ENCODE assay signal across 1 cellular context in the genomic region with DNA sequence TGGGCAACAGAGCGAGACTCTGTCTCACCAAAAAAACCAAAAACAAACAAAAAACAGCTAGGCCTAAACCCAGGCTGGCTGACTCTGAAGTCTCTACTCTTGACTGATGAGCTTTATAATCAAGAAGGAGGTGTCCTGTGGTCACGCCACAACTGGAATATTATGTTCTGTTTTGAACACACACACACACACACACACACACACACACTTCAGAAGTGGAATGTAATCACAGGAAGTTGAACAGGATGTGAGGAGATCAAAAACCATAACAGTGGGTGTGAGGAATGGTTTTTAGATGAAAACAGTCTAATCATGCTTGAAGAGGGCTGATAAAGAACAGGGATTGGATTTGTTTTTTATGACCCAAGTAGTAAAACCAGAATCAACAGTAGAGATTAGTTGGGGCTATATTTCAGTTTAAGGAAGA.
TF ChIP-seq lines count a peak whose summit lies in the region.

No MANE protein-coding gene starts in this region.

TF ChIP-seq in K562, 482 proteins besides CTCF, POLR2A, EP300 and RAD21 (continued from another document and continues in another):
- TF ChIP-seq, protein P1, sequence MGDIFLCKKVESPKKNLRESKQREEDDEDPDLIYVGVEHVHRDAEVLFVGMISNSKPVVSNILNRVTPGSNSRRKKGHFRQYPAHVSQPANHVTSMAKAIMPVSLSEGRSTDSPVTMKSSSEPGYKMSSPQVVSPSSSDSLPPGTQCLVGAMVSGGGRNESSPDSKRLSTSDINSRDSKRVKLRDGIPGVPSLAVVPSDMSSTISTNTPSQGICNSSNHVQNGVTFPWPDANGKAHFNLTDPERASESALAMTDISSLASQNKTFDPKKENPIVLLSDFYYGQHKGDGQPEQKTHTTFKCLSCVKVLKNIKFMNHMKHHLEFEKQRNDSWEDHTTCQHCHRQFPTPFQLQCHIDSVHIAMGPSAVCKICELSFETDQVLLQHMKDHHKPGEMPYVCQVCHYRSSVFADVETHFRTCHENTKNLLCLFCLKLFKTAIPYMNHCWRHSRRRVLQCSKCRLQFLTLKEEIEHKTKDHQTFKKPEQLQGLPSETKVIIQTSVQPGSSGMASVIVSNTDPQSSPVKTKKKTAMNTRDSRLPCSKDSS (IDR thresholded peaks at IDR 0.05; ENCODE audit: low read depth, partially characterized antibody) = no peak
- TF ChIP-seq KLF13 (tag; IDR thresholded peaks at IDR 0.05; ENCODE audit: borderline replicate concordance, low read depth) = no peak
- TF ChIP-seq PML (IDR thresholded peaks at IDR 0.05; ENCODE audit: low read length) = no peak
- TF ChIP-seq, protein P2, sequence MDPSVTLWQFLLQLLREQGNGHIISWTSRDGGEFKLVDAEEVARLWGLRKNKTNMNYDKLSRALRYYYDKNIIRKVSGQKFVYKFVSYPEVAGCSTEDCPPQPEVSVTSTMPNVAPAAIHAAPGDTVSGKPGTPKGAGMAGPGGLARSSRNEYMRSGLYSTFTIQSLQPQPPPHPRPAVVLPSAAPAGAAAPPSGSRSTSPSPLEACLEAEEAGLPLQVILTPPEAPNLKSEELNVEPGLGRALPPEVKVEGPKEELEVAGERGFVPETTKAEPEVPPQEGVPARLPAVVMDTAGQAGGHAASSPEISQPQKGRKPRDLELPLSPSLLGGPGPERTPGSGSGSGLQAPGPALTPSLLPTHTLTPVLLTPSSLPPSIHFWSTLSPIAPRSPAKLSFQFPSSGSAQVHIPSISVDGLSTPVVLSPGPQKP (CRISPR knock-in tag; IDR thresholded peaks at IDR 0.05) = no peak
- TF ChIP-seq NFATC3 (IDR thresholded peaks at IDR 0.05) = no peak
- no peak for TF ChIP-seq ZNF384 (IDR thresholded peaks at IDR 0.05; ENCODE audit: low read depth, low read length)
- no peak for TF ChIP-seq HNRNPLL (IDR thresholded peaks at IDR 0.05; ENCODE audit: low read depth, low read length, poor library complexity, severe bottlenecking)
- TF ChIP-seq DMBX1 (CRISPR knock-in tag; IDR thresholded peaks at IDR 0.05; ENCODE audit: borderline replicate concordance) = 0 out of 2 replicates have a peak, but pooled peaks have one; percentile 68
- TF ChIP-seq ZNF444 (CRISPR knock-in tag; IDR thresholded peaks at IDR 0.05) = no peak
- no peak for TF ChIP-seq ESRRB (CRISPR knock-in tag; IDR thresholded peaks at IDR 0.05; ENCODE audit: borderline replicate concordance)
- TF ChIP-seq, protein P3, sequence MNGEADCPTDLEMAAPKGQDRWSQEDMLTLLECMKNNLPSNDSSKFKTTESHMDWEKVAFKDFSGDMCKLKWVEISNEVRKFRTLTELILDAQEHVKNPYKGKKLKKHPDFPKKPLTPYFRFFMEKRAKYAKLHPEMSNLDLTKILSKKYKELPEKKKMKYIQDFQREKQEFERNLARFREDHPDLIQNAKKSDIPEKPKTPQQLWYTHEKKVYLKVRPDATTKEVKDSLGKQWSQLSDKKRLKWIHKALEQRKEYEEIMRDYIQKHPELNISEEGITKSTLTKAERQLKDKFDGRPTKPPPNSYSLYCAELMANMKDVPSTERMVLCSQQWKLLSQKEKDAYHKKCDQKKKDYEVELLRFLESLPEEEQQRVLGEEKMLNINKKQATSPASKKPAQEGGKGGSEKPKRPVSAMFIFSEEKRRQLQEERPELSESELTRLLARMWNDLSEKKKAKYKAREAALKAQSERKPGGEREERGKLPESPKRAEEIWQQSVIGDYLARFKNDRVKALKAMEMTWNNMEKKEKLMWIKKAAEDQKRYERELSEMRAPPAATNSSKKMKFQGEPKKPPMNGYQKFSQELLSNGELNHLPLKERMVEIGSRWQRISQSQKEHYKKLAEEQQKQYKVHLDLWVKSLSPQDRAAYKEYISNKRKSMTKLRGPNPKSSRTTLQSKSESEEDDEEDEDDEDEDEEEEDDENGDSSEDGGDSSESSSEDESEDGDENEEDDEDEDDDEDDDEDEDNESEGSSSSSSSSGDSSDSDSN (IDR thresholded peaks at IDR 0.05; ENCODE audit: borderline replicate concordance in 1 of 2, low read depth in 2 of 2, low read length in 2 of 2) = no peak
- TF ChIP-seq, protein P4, sequence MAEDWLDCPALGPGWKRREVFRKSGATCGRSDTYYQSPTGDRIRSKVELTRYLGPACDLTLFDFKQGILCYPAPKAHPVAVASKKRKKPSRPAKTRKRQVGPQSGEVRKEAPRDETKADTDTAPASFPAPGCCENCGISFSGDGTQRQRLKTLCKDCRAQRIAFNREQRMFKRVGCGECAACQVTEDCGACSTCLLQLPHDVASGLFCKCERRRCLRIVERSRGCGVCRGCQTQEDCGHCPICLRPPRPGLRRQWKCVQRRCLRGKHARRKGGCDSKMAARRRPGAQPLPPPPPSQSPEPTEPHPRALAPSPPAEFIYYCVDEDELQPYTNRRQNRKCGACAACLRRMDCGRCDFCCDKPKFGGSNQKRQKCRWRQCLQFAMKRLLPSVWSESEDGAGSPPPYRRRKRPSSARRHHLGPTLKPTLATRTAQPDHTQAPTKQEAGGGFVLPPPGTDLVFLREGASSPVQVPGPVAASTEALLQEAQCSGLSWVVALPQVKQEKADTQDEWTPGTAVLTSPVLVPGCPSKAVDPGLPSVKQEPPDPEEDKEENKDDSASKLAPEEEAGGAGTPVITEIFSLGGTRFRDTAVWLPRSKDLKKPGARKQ (CRISPR knock-in tag; IDR thresholded peaks at IDR 0.05) = no peak
- no peak for TF ChIP-seq XRCC3 (IDR thresholded peaks at IDR 0.05)
- no peak for TF ChIP-seq HDAC6 (IDR thresholded peaks at IDR 0.05; ENCODE audit: low read depth, low read length)
- TF ChIP-seq TEAD1 (CRISPR knock-in tag; IDR thresholded peaks at IDR 0.05) = no peak
- no peak for TF ChIP-seq MTF1 (CRISPR knock-in tag; IDR thresholded peaks at IDR 0.05; ENCODE audit: borderline replicate concordance)
- no peak for TF ChIP-seq PCBP2 (IDR thresholded peaks at IDR 0.05; ENCODE audit: low read depth, low read length, poor library complexity, severe bottlenecking)
- TF ChIP-seq, protein P5, sequence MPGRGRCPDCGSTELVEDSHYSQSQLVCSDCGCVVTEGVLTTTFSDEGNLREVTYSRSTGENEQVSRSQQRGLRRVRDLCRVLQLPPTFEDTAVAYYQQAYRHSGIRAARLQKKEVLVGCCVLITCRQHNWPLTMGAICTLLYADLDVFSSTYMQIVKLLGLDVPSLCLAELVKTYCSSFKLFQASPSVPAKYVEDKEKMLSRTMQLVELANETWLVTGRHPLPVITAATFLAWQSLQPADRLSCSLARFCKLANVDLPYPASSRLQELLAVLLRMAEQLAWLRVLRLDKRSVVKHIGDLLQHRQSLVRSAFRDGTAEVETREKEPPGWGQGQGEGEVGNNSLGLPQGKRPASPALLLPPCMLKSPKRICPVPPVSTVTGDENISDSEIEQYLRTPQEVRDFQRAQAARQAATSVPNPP (IDR thresholded peaks at IDR 0.05; ENCODE audit: borderline replicate concordance, insufficient read depth, insufficient read length) = no peak
- no peak for TF ChIP-seq MYNN (IDR thresholded peaks at IDR 0.05)
- no peak for TF ChIP-seq MYNN (CRISPR knock-in tag; IDR thresholded peaks at IDR 0.05)
- TF ChIP-seq SAFB2 (IDR thresholded peaks at IDR 0.05; ENCODE audit: borderline replicate concordance, low read depth, low read length, severe bottlenecking) = no peak
- TF ChIP-seq ZNF134 (CRISPR knock-in tag; conservative IDR thresholded peaks at IDR 0.05) = no peak
- TF ChIP-seq ZNF197 (CRISPR knock-in tag; IDR thresholded peaks at IDR 0.05; ENCODE audit: low read depth) = 0 out of 2 replicates have a peak, but pooled peaks have one; percentile 36
- no peak for TF ChIP-seq ZKSCAN1 (IDR thresholded peaks at IDR 0.05; ENCODE audit: low read depth, low read length)
- no peak for TF ChIP-seq ARNT (IDR thresholded peaks at IDR 0.05)
- TF ChIP-seq IRF2 (CRISPR knock-in tag; IDR thresholded peaks at IDR 0.05) = no peak
- TF ChIP-seq, protein P6, sequence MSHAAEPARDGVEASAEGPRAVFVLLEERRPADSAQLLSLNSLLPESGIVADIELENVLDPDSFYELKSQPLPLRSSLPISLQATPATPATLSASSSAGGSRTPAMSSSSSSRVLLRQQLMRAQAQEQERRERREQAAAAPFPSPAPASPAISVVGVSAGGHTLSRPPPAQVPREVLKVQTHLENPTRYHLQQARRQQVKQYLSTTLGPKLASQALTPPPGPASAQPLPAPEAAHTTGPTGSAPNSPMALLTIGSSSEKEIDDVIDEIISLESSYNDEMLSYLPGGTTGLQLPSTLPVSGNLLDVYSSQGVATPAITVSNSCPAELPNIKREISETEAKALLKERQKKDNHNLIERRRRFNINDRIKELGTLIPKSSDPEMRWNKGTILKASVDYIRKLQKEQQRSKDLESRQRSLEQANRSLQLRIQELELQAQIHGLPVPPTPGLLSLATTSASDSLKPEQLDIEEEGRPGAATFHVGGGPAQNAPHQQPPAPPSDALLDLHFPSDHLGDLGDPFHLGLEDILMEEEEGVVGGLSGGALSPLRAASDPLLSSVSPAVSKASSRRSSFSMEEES (CRISPR knock-in tag; IDR thresholded peaks at IDR 0.05) = no peak
- TF ChIP-seq EGR1 (conservative IDR thresholded peaks at IDR 0.05) = no peak
- no peak for TF ChIP-seq SMC3 (conservative IDR thresholded peaks at IDR 0.05; ENCODE audit: insufficient read depth, low read depth, low read length)
- TF ChIP-seq PHB2 (IDR thresholded peaks at IDR 0.05; ENCODE audit: low read depth) = no peak
- TF ChIP-seq RCOR1 (IDR thresholded peaks at IDR 0.05; ENCODE audit: borderline replicate concordance in 1 of 2, low read depth in 2 of 2, low read length in 2 of 2) = peak in 1 of 2 experiments; percentile 86; a peak in 2 of 4 replicates
- TF ChIP-seq CREM (IDR thresholded peaks at IDR 0.05; ENCODE audit: low read depth) = 0 out of 2 replicates have a peak, but pooled peaks have one; percentile 13
- no peak for TF ChIP-seq TAL1 (IDR thresholded peaks at IDR 0.05)
- TF ChIP-seq C11orf30 (IDR thresholded peaks at IDR 0.05; ENCODE audit: low read depth) = peak; percentile 7; the same call in 1 of the 2 replicates
- TF ChIP-seq NCOA6 (IDR thresholded peaks at IDR 0.05) = no peak
- TF ChIP-seq, protein P7, sequence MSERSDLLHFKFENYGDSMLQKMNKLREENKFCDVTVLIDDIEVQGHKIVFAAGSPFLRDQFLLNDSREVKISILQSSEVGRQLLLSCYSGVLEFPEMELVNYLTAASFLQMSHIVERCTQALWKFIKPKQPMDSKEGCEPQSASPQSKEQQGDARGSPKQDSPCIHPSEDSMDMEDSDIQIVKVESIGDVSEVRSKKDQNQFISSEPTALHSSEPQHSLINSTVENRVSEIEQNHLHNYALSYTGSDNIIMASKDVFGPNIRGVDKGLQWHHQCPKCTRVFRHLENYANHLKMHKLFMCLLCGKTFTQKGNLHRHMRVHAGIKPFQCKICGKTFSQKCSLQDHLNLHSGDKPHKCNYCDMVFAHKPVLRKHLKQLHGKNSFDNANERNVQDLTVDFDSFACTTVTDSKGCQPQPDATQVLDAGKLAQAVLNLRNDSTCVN (CRISPR knock-in tag; IDR thresholded peaks at IDR 0.05) = no peak
- TF ChIP-seq OTX1 (CRISPR knock-in tag; IDR thresholded peaks at IDR 0.05) = no peak
- TF ChIP-seq, protein P8, sequence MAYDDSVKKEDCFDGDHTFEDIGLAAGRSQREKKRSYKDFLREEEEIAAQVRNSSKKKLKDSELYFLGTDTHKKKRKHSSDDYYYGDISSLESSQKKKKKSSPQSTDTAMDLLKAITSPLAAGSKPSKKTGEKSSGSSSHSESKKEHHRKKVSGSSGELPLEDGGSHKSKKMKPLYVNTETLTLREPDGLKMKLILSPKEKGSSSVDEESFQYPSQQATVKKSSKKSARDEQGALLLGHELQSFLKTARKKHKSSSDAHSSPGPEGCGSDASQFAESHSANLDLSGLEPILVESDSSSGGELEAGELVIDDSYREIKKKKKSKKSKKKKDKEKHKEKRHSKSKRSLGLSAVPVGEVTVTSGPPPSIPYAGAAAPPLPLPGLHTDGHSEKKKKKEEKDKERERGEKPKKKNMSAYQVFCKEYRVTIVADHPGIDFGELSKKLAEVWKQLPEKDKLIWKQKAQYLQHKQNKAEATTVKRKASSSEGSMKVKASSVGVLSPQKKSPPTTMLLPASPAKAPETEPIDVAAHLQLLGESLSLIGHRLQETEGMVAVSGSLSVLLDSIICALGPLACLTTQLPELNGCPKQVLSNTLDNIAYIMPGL (CRISPR knock-in tag; IDR thresholded peaks at IDR 0.05) = no peak
- TF ChIP-seq U2AF1 (optimal IDR thresholded peaks at IDR 0.05; ENCODE audit: low read depth, low read length) = no peak
- no peak for TF ChIP-seq GATAD2B (IDR thresholded peaks at IDR 0.05; ENCODE audit: borderline replicate concordance)
- TF ChIP-seq, protein P9, sequence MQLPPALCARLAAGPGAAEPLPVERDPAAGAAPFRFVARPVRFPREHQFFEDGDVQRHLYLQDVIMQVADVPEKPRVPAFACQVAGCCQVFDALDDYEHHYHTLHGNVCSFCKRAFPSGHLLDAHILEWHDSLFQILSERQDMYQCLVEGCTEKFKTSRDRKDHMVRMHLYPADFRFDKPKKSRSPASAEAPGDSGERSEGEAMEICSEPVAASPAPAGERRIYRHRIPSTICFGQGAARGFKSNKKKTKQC (CRISPR knock-in tag; IDR thresholded peaks at IDR 0.05) = no peak
- TF ChIP-seq MEIS2 (IDR thresholded peaks at IDR 0.05; ENCODE audit: partially characterized antibody) = peak; percentile 39
- TF ChIP-seq, protein P10, sequence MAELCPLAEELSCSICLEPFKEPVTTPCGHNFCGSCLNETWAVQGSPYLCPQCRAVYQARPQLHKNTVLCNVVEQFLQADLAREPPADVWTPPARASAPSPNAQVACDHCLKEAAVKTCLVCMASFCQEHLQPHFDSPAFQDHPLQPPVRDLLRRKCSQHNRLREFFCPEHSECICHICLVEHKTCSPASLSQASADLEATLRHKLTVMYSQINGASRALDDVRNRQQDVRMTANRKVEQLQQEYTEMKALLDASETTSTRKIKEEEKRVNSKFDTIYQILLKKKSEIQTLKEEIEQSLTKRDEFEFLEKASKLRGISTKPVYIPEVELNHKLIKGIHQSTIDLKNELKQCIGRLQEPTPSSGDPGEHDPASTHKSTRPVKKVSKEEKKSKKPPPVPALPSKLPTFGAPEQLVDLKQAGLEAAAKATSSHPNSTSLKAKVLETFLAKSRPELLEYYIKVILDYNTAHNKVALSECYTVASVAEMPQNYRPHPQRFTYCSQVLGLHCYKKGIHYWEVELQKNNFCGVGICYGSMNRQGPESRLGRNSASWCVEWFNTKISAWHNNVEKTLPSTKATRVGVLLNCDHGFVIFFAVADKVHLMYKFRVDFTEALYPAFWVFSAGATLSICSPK (IDR thresholded peaks at IDR 0.05; ENCODE audit: borderline replicate concordance) = no peak
- TF ChIP-seq SNRNP70 (optimal IDR thresholded peaks at IDR 0.05; ENCODE audit: low read depth, low read length) = no peak
- TF ChIP-seq RHOXF2B (CRISPR knock-in tag; conservative IDR thresholded peaks at IDR 0.05) = no peak
- no peak for TF ChIP-seq NCOA1 (IDR thresholded peaks at IDR 0.05; ENCODE audit: low read depth)
- TF ChIP-seq, protein P11, sequence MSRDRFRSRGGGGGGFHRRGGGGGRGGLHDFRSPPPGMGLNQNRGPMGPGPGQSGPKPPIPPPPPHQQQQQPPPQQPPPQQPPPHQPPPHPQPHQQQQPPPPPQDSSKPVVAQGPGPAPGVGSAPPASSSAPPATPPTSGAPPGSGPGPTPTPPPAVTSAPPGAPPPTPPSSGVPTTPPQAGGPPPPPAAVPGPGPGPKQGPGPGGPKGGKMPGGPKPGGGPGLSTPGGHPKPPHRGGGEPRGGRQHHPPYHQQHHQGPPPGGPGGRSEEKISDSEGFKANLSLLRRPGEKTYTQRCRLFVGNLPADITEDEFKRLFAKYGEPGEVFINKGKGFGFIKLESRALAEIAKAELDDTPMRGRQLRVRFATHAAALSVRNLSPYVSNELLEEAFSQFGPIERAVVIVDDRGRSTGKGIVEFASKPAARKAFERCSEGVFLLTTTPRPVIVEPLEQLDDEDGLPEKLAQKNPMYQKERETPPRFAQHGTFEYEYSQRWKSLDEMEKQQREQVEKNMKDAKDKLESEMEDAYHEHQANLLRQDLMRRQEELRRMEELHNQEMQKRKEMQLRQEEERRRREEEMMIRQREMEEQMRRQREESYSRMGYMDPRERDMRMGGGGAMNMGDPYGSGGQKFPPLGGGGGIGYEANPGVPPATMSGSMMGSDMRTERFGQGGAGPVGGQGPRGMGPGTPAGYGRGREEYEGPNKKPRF (IDR thresholded peaks at IDR 0.05; ENCODE audit: low read depth, low read length) = no peak
- peak; percentile 58; the same call in 1 of the 2 replicates for TF ChIP-seq SMARCA4 (IDR thresholded peaks at IDR 0.05)
